ENCODE assay signal across 8 cellular contexts in the genomic region with DNA sequence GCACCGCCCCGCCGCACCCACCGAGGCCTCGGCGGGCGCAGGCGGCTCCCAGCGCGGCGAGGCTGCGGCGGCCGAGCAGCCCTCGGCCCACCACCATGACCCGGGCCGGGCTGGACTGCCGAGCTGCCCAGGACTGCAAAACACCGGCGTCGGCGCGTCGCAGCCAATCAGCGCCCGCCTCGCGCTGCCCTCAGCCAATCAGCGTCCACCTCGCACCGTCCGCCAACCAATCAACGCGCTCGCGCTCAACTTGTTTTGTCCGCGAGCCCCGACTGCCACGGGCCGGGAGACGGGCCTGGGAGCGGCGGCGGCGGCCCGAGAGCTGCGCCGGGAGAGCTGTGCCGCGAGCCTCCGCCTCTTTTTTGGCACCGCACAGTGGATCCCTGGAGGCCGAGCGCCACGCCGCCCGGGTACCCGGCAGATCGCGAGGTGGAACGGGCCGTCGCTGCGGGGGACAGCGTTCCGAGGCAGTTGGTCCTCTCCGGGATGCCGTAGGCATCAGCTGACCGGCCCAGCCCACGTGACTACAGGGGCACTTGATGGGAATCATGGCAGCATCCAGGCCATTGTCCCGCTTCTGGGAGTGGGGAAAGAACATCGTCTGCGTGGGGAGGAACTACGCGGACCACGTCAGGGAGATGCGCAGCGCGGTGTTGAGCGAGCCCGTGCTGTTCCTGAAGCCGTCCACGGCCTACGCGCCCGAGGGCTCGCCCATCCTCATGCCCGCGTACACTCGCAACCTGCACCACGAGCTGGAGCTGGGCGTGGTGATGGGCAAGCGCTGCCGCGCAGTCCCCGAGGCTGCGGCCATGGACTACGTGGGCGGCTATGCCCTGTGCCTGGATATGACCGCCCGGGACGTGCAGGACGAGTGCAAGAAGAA. TPM values are rescaled to one million over a fixed set of nuclear protein-coding genes. Genes with fewer than 3 reads are reported as not detected.
DNase-seq lines count a peak whose midpoint lies in the region; ATAC-seq and TF ChIP-seq lines count a peak whose summit lies in the region.

A gene (plus strand): TSS at position 516 of the 883 bp plus-strand sequence. CDS start 33 bp downstream, at position 549.
A gene (minus strand): TSS at position 135 of the 883 bp plus-strand sequence. CDS start 38 bp downstream, at position 97.

- ATAC-seq in GM18502 (IDR thresholded peaks at IDR 0.05; ENCODE audit: poor library complexity, unreplicated experiment) (peak; percentile 85), HG02943 (IDR thresholded peaks at IDR 0.05; ENCODE audit: low read depth, unreplicated experiment) (peak; percentile 80), T-helper 17 cell (peak; percentile 87), psoas muscle (peak; percentile 95 to 97 (median 96))

- 0 to 1% (median 0%) methylated on average over 62 to 104 of the region's 104 CpGs for WGBS in psoas muscle, 3 donors
- WGBS in urinary bladder, result under 1% methylated on average over 104 of the region's 104 CpGs

- H3K27me3 ChIP-seq in left ventricle myocardium inferior (ENCODE audit: low read depth) (no peaks in the 10 kb centered on the region), psoas muscle (ENCODE audit: insufficient read depth in 3 of 3, low read length in 2 of 3) (no peaks in the 10 kb centered on the region)

- H3K36me3 Mint-ChIP-seq in T-helper 17 cell (ENCODE audit: low read depth), result no peaks in the 10 kb centered on the region

- H3K36me3 ChIP-seq in left ventricle myocardium inferior (peaks cover 23% of the 10 kb centered on the region), psoas muscle (ENCODE audit: insufficient read depth in 1 of 2, low read depth in 1 of 2) (peaks cover 0 to 35% of the 10 kb centered on the region in 2 donors), urinary bladder (ENCODE audit: insufficient read depth) (no peaks in the 10 kb centered on the region)

- H3K27ac ChIP-seq in left ventricle myocardium inferior (replicated peaks) (peak within 1 kb of the TSS; percentile 98), psoas muscle (peak within 1 kb of the TSS; percentile 90), urinary bladder (ENCODE audit: low read depth) (peak within 1 kb of the TSS; percentile 69)

- H3K4me1 Mint-ChIP-seq in T-helper 17 cell, result peaks cover 12% of the 10 kb centered on the region

- TF ChIP-seq CTCF in left ventricle myocardium inferior (IDR thresholded peaks at IDR 0.05; ENCODE audit: borderline replicate concordance) (no peak), psoas muscle (IDR thresholded peaks at IDR 0.05) (no peak)

- intact Hi-C loops in left ventricle myocardium inferior (cut with micrococcal nuclease) (no loop called here), psoas muscle (cut with DNase I) (no loop called here)

- H3K27me3 Mint-ChIP-seq in T-helper 17 cell, result no peaks in the 10 kb centered on the region

- H3K4me3 Mint-ChIP-seq in T-helper 17 cell, result peak within 1 kb of the TSS; percentile 91

- H3K4me3 ChIP-seq in left ventricle myocardium inferior, result peak within 1 kb of the TSS; percentile 99
- H3K4me3 ChIP-seq in psoas muscle, result peak within 1 kb of the TSS; percentile 79
- peak within 1 kb of the TSS; percentile 68 for H3K4me3 ChIP-seq in urinary bladder (ENCODE audit: low read depth, low read length)

- H3K27ac Mint-ChIP-seq in T-helper 17 cell, result peak within 1 kb of the TSS; percentile 77

- DNase-seq in NCI-H187 (lab: John Stamatoyannopoulos, UW), result peak; percentile 87 to 99
- peak; percentile 82 to 87 (median 85) for DNase-seq in T-helper 17 cell
- peak; percentile 61 to 99 (median 92) for DNase-seq in amygdala (lab: John Stamatoyannopoulos, UW)
- DNase-seq in left ventricle myocardium inferior, result peak; percentile 94
- peak; percentile 94 to 97 for DNase-seq in psoas muscle

- H3K4me1 ChIP-seq in left ventricle myocardium inferior (peaks cover 69% of the 10 kb centered on the region), psoas muscle (peaks cover 47% of the 10 kb centered on the region), urinary bladder (ENCODE audit: insufficient read depth) (no peaks in the 10 kb centered on the region)

- no peaks in the 10 kb centered on the region for H3K9me3 ChIP-seq in T-helper 17 cell (ENCODE audit: control insufficient read depth, low read length, poor library complexity, severe bottlenecking)
- H3K9me3 ChIP-seq in left ventricle myocardium inferior (replicated peaks), result no peaks in the 10 kb centered on the region
- H3K9me3 ChIP-seq in psoas muscle, result no peaks in the 10 kb centered on the region

RNA-seq across cellular contexts. Expression of the first gene that starts in this region (rescaled TPM):
- 1 to 10 TPM; 6.1 to 7.9 TPM for total RNA-seq in T-helper 17 cell
- 26.3 TPM for total RNA-seq in left ventricle myocardium inferior
- 10 to 100 TPM; 23.2 to 28.1 (median 24.1) TPM for total RNA-seq in psoas muscle
- polyA plus RNA-seq in psoas muscle, result 10 to 100 TPM; 27.0 to 63.8 (median 30.2) TPM
- 35.2 TPM for total RNA-seq in urinary bladder
- 34.0 TPM for polyA plus RNA-seq in urinary bladder

RNA-seq across cellular contexts. Expression of the second gene that starts in this region (rescaled TPM):
- total RNA-seq in T-helper 17 cell, result 10 to 100 TPM; 35.8 to 37.9 TPM
- total RNA-seq in left ventricle myocardium inferior, result 172 TPM
- total RNA-seq in psoas muscle, result 100 to 1,000 TPM; 123 to 167 (median 157) TPM
- polyA plus RNA-seq in psoas muscle, result 100 to 1,000 TPM; 112 to 277 (median 186) TPM
- total RNA-seq in urinary bladder, result 20.9 TPM
- polyA plus RNA-seq in urinary bladder, result 96.0 TPM

Comparison
In these comparisons a context has a peak if more than half of its experiments do, and no peak if none do; other contexts are left out.
1. Peak in every context shown above with its lines: DNase-seq, ATAC-seq, H3K4me3 ChIP-seq and H3K27ac ChIP-seq.